27 cellular contexts compared by ENCODE assay signal in the genomic region with DNA sequence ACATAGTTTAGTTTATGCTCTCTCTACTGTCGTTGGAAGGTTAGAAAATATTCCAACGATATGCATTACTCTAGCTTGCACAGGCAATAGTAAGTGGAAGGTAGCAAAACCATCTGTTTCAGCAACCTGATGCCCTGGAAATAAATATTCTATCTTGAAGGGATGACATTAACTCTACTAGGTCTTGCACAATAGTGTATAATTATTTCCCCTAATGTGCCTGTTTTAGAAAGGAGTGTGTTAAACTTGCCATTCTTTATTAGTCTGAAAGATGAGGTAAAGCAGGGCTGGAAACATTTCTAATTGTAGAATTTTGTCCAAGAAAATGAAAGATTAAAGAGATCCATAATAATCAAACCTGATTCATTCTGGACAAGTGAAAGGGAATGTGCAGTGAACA.
"Had no signal": no experiment of that assay in that cellular context is flagged by ENCODE, and none has a peak within 500 bp of the region (broad histone marks: within the 10 kb centered on the region; RNA-seq: fewer than 3 reads in every experiment).

No MANE protein-coding gene starts in this region.

- H3K27ac ChIP-seq: colonic mucosa, coronary artery, dorsolateral prefrontal cortex, epithelial cell of prostate, esophagus muscularis mucosa, esophagus squamous epithelium, foreskin keratinocyte, gastrocnemius medialis, gastroesophageal sphincter, heart left ventricle, heart right ventricle had no signal

- H3K4me1 ChIP-seq: gastrocnemius medialis had no signal

- ATAC-seq: effector memory CD8-positive, alpha-beta T cell; esophagus mucosa; foreskin keratinocyte; gastrocnemius medialis; gastroesophageal sphincter; heart left ventricle; heart right ventricle had no signal

- DNase-seq: colonic mucosa; cortex of kidney; dorsolateral prefrontal cortex; effector CD4-positive, alpha-beta T cell; effector CD8-positive, alpha-beta T cell; effector memory CD4-positive, alpha-beta T cell; effector memory CD8-positive, alpha-beta T cell; endodermal cell; erythroblast; esophagus squamous epithelium; foreskin fibroblast; foreskin keratinocyte; foreskin melanocyte; gastrocnemius medialis; glutamatergic neuron; head of caudate nucleus; heart left ventricle; heart right ventricle had no signal

- H3K27me3 ChIP-seq: colonic mucosa, dorsolateral prefrontal cortex, esophagus muscularis mucosa, esophagus squamous epithelium, foreskin keratinocyte, gastrocnemius medialis, gastroesophageal sphincter, heart left ventricle, heart right ventricle had no signal

- FAIRE-seq: colon, endometrium, endothelial cell of umbilical vein, frontal cortex had no signal

- H3K36me3 ChIP-seq: colonic mucosa, esophagus muscularis mucosa, esophagus squamous epithelium, gastrocnemius medialis, gastroesophageal sphincter, heart left ventricle, heart right ventricle had no signal

- H3K9me3 ChIP-seq: colonic mucosa, esophagus muscularis mucosa, esophagus squamous epithelium, gastrocnemius medialis, gastroesophageal sphincter, heart left ventricle, heart right ventricle had no signal

- H3K4me3 ChIP-seq: colonic mucosa, coronary artery, dorsolateral prefrontal cortex, esophagus muscularis mucosa, esophagus squamous epithelium, gastrocnemius medialis, gastroesophageal sphincter, heart left ventricle, heart right ventricle had no signal
